ENCODE assay signal across 10 cellular contexts in genomic region chr11:44607987-44608386, GRCh38. TPM values are rescaled to one million over a fixed set of nuclear protein-coding genes. Genes with fewer than 3 reads are reported as not detected.
DNase-seq lines count a peak whose midpoint lies in the region; ATAC-seq and TF ChIP-seq lines count a peak whose summit lies in the region.
"Had no signal": no experiment of that assay in that cellular context is flagged by ENCODE, and none has a peak within 500 bp of the region (broad histone marks: within the 10 kb centered on the region; RNA-seq: fewer than 3 reads in every experiment).

No MANE protein-coding gene starts in this region.

- peak overlapping the region; percentile 97 for H3K27ac Mint-ChIP-seq in activated B cell treated with CpG ODN at 0.5 μM for 24 hours

- H3K36me3 ChIP-seq in hepatocyte (replicated peaks; ENCODE audit: insufficient read depth, low read depth) (no peaks in the 10 kb centered on the region), sigmoid colon (peaks cover 0 to 10% (median 1%) of the 10 kb centered on the region in 4 donors)

- no peaks in the 10 kb centered on the region for H3K27me3 Mint-ChIP-seq in activated B cell treated with CpG ODN at 0.5 μM for 24 hours

- intact Hi-C loops in activated B cell treated with CpG ODN at 0.5 μM for 24 hours (cut with micrococcal nuclease) (no loop called here), sigmoid colon (cut with DNase I) (no loop called here)

- peak overlapping the region; percentile 74 for H3K4me3 Mint-ChIP-seq in activated B cell treated with CpG ODN at 0.5 μM for 24 hours

- WGBS in hepatocyte (ENCODE audit: low lambda C conversion rate, missing lambda C conversion rate), result 42% methylated on average over 8 of the region's 8 CpGs
- 18 to 61% methylated on average over 8 of the region's 8 CpGs for WGBS in sigmoid colon, 2 donors

- POLR2A ChIA-PET in activated B cell treated with CpG ODN at 0.5 μM for 24 hours (lab: Charles Lee), result interaction anchor here (1.1 to 1.6 kb wide), 7 partner anchors 9 to 51 kb away, joined by 3 to 13 read pairs (median 7); partner anchors contain the start of gene CD82

- TF ChIP-seq CTCF in activated B cell treated with CpG ODN at 0.5 μM for 24 hours (IDR thresholded peaks at IDR 0.05) (no peak), hepatocyte (IDR thresholded peaks at IDR 0.05; ENCODE audit: poor library complexity) (no peak), sigmoid colon (IDR thresholded peaks at IDR 0.05) (no peak)

- no peak for TF ChIP-seq EP300 in sigmoid colon (IDR thresholded peaks at IDR 0.05)

- peaks cover 84% of the 10 kb centered on the region for H3K36me3 Mint-ChIP-seq in activated B cell treated with CpG ODN at 0.5 μM for 24 hours (ENCODE audit: low read depth)

- no peaks in the 10 kb centered on the region for H3K9me2 ChIP-seq in hepatocyte (replicated peaks; ENCODE audit: insufficient read depth)

- H3K27me3 ChIP-seq in hepatocyte (no peaks in the 10 kb centered on the region), sigmoid colon (no peaks in the 10 kb centered on the region)
- H3K27me3 ChIP-seq: dorsolateral prefrontal cortex had no signal

- H3K27ac ChIP-seq in hepatocyte, result peak overlapping the region; percentile 53
- peak overlapping the region in 2 of 4 donors; percentile 30 to 58 for H3K27ac ChIP-seq in sigmoid colon

- CTCF ChIA-PET in activated B cell treated with CpG ODN at 0.5 μM for 24 hours (lab: Charles Lee), result interaction anchor here (1.0 to 1.2 kb wide), 4 partner anchors 8 to 84 kb away, joined by 3 to 6 read pairs (median 4); no protein-coding TSS in a partner anchor

- no peak overlapping the region for H2AFZ ChIP-seq in hepatocyte

- H3K4me2 ChIP-seq in hepatocyte, result no peak overlapping the region

- TF ChIP-seq POLR2A in sigmoid colon (IDR thresholded peaks at IDR 0.05), result no peak

- H3K9me3 ChIP-seq in hepatocyte (ENCODE audit: low read depth) (no peaks in the 10 kb centered on the region), sigmoid colon (no peaks in the 10 kb centered on the region)

- H3K4me1 Mint-ChIP-seq in activated B cell treated with CpG ODN at 0.5 μM for 24 hours, result peaks cover 100% of the 10 kb centered on the region

- H3K79me2 ChIP-seq in hepatocyte, result no peaks in the 10 kb centered on the region

- no peaks in the 10 kb centered on the region for H3K9me3 Mint-ChIP-seq in activated B cell treated with CpG ODN at 0.5 μM for 24 hours

- H4K20me1 ChIP-seq in hepatocyte (ENCODE audit: insufficient read depth, poor library complexity, severe bottlenecking), result no peaks in the 10 kb centered on the region

- ATAC-seq in activated B cell treated with CpG ODN at 0.5 μM for 24 hours (ENCODE audit: low read depth), result no peak
- no peak for ATAC-seq in HG03139 (IDR thresholded peaks at IDR 0.05; ENCODE audit: unreplicated experiment)

- H3K4me3 ChIP-seq in hepatocyte (no peak overlapping the region), sigmoid colon (no peak overlapping the region)
- H3K4me3 ChIP-seq: dorsolateral prefrontal cortex had no signal

- H3K4me1 ChIP-seq in hepatocyte (ENCODE audit: insufficient read depth) (peaks cover 18% of the 10 kb centered on the region), sigmoid colon (peaks cover 0 to 49% (median 34%) of the 10 kb centered on the region in 4 donors)

- DNase-seq in A172 (ENCODE audit: low spot score) (peak; percentile 82), Daoy (ENCODE audit: low read depth) (peak; percentile 76), activated B cell treated with CpG ODN at 0.5 μM for 24 hours (no peak), hepatocyte (ENCODE audit: low spot score) (peak; percentile 48), sigmoid colon (no peak), NCI-H1105 treated with DMSO at 0.1 percent for 48 hours (lab: John Stamatoyannopoulos, UW) (no peak)
- no peak for DNase-seq in activated effector memory CD4-positive, alpha-beta T cell treated with Interleukin-2 at 50 U/mL for 16 hours
- DNase-seq: dorsolateral prefrontal cortex, SHP77 treated with DMSO at 0.1 percent for 48 hours had no signal

RNA-seq across cellular contexts. Expression of gene CD82, which starts 42.5 kb away (rescaled TPM):
- 26.8 and 40.3 TPM in 2 replicates for total RNA-seq in A172 (2014; rRNA removed; shearing (Covaris generic))
- total RNA-seq in Daoy (2014; rRNA removed; shearing (Covaris generic)), result 42.7 and 48.5 TPM in 2 replicates
- total RNA-seq in activated B cell treated with CpG ODN at 0.5 μM for 24 hours (728 and 770 TPM in 2 replicates), hepatocyte (32.8 and 38.7 TPM in 2 replicates), sigmoid colon (10 to 100 TPM in 3 of 4 donors, 1 to 10 TPM in 1; 8.7 to 23.3 (median 16.8) TPM)
- polyA plus RNA-seq in hepatocyte (157 and 202 TPM in 2 replicates), sigmoid colon (10 to 100 TPM in 1 of 3 donors, 1 to 10 TPM in 2; 4.2 to 67.4 (median 6.0) TPM)

Comparison
In these comparisons a context has a peak if more than half of its experiments do, and no peak if none do; other contexts are left out.
1. DNase-seq: peak in A172 (single experiment), Daoy (single experiment) and hepatocyte (single experiment); none in activated B cell treated with CpG ODN at 0.5 μM for 24 hours (single experiment), activated effector memory CD4-positive, alpha-beta T cell treated with Interleukin-2 at 50 U/mL for 16 hours (single experiment), sigmoid colon (single experiment) and NCI-H1105 treated with DMSO at 0.1 percent for 48 hours (single experiment).
2. RNA of gene CD82, which starts 42.5 kb away (total RNA-seq): 728 to 770 TPM in activated B cell treated with CpG ODN at 0.5 μM for 24 hours; 42.7 to 48.5 TPM in Daoy, 26.8 to 40.3 TPM in A172, 32.8 to 38.7 TPM in hepatocyte and 8.7 to 23.3 TPM in sigmoid colon; every median in the first group is over 10 times any median in the second.